8 cellular contexts compared by ENCODE assay signal in the genomic region with DNA sequence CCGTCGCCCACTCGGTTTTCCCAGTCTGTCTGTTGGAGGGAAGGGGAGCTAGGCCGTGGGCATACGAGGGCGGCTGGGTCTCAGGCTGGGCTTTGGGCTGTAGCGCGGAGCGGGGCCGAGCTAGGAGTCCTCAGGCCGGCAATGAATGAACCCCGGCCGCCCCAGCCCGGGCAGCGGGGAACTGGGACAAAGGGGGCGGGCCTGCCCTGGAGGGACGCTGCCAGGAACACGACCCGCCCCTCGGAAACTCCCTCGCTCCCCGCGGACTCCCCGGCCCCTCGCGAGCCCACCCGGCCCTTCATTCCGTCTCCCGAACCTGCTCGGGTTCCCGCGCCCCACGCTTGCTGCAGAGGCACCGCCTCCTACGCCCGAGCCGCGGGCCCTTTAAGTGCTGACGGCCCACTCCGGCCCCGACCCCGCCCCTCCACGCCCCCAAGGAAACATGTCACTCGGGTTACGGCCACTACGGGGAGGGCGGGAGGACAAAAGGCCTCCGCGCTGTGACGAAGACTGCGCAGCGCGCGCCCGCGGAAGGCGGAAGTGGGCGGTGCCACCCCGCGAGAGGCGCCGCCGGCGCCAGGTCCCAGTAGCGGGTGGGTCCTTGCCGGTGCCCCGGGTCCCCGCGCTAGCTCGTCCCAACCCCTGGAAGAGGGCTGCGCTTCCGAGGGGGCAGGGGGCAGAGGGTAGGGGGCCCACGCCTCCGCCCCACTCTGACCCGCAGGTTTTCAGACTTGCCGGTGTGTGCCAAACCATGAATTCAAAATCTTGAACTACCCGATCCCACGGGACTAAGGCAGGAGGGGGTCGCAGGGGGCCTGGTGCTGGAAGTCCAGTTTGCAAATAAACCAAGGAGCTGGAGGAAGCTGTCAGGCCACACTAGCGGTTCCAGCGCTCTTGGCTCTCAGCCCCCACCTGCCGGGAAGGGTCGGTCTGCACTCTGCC. TPM values are rescaled to one million over a fixed set of nuclear protein-coding genes. Genes with fewer than 3 reads are reported as not detected.
DNase-seq lines count a peak whose midpoint lies in the region; ATAC-seq lines count a peak whose summit lies in the region.

A gene (minus strand): TSS at position 359 of the 942 bp plus-strand sequence. CDS start 1,747 bp downstream, outside the sequence.

- no peaks in the 10 kb centered on the region for H3K9me3 Mint-ChIP-seq in memory B cell

- H3K4me3 Mint-ChIP-seq in memory B cell: peak within 1 kb of the TSS; percentile 88

- ATAC-seq in GM19463 (IDR thresholded peaks at IDR 0.05; ENCODE audit: unreplicated experiment) (peak; percentile 92), memory B cell (ENCODE audit: low read depth) (peak; percentile 92)

- CTCF ChIA-PET in activated CD8-positive, alpha-beta memory T cell treated with anti-CD3 and anti-CD28 coated beads for 36 hours (lab: Charles Lee): interaction anchor here (0.9 to 4.6 kb wide), 8 partner anchors 9 to 109 kb away, joined by 3 to 29 read pairs (median 4); a partner anchor contains a TSS

- H3K27me3 Mint-ChIP-seq in memory B cell: no peaks in the 10 kb centered on the region

- peaks cover 6% of the 10 kb centered on the region for H3K4me1 Mint-ChIP-seq in memory B cell

- peak within 1 kb of the TSS; percentile 83 for H3K27ac Mint-ChIP-seq in memory B cell

- POLR2A ChIA-PET in activated CD8-positive, alpha-beta memory T cell treated with anti-CD3 and anti-CD28 coated beads for 36 hours (lab: Charles Lee): interaction anchor here (0.6 to 3.0 kb wide), 6 partner anchors 9 to 180 kb away, joined by 3 to 17 read pairs (median 4); a partner anchor contains a TSS

- peaks cover 11% of the 10 kb centered on the region for H3K36me3 Mint-ChIP-seq in memory B cell

- DNase-seq in CD1c-positive myeloid dendritic cell (ENCODE audit: extremely low spot score) (peak; percentile 98), HT-29 (ENCODE audit: low spot score) (peak; percentile 93), memory B cell (ENCODE audit: low spot score in 2 of 2) (peak; percentile 89 to 93)
- peak; percentile 96 for DNase-seq in NK-92 treated with Interleukin-12 subunit alpha and Interleukin-12 subunit beta, amount 100 ng/mL, for 24 hours (lab: John Stamatoyannopoulos, UW)
- peak; percentile 96 for DNase-seq in effector CD8-positive, alpha-beta T cell (lab: John Stamatoyannopoulos, UW)
- peak; percentile 94 for DNase-seq in stimulated activated CD8-positive, alpha-beta memory T cell treated with anti-CD3 and anti-CD28 coated beads, Interleukin-12 subunit alpha, Interleukin-12 subunit beta, amount 100 ng/mL, for 1 hour (ENCODE audit: low read depth)

RNA-seq across cellular contexts. Expression of the gene that starts here (rescaled TPM):
- 252 and 273 TPM in 2 replicates for total RNA-seq in HT-29 (2014; rRNA removed; shearing (Covaris generic))
- 10 to 100 TPM; 66.8 to 71.3 TPM for total RNA-seq in activated CD8-positive, alpha-beta memory T cell treated with anti-CD3 and anti-CD28 coated beads for 36 hours

Comparison
In these comparisons a context has a peak if more than half of its experiments do, and no peak if none do; other contexts are left out.
1. Peak in every context shown above with its lines: DNase-seq and ATAC-seq.